9 cellular contexts compared by ENCODE assay signal in the genomic region with DNA sequence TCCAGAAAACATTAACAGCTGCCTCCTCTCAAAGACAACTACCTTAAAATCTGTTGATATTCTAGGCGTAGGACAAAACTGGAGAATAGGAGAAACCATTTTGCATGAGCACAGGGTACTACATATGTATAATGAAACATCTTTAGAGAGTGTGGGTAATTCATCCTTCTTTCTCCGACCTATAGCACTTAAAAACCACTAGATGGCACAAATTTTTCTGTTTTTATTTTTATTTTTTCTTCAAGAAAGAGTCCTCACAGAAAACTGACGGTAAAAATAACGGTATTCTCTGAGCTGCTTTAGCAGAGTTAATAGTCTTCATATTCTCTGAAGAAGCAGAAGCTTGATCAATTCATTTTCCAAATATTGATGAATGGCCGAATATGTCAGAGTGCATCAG. TPM values are rescaled to one million over a fixed set of nuclear protein-coding genes. Genes with fewer than 3 reads are reported as not detected.
DNase-seq lines count a peak whose midpoint lies in the region; ATAC-seq and TF ChIP-seq lines count a peak whose summit lies in the region.
"Had no signal": no experiment of that assay in that cellular context is flagged by ENCODE, and none has a peak within 500 bp of the region (broad histone marks: within the 10 kb centered on the region; RNA-seq: fewer than 3 reads in every experiment).

No MANE protein-coding gene starts in this region.

- no peaks in the 10 kb centered on the region for H3K79me1 ChIP-seq in neuronal stem cell (ENCODE audit: low read depth, low read length)

- intact Hi-C loops in natural killer cell (cut with micrococcal nuclease) = no loop called here

- H3K36me3 Mint-ChIP-seq in natural killer cell = no peaks in the 10 kb centered on the region
- no peaks in the 10 kb centered on the region for H3K36me3 Mint-ChIP-seq in natural killer cell treated with Interleukin-12 subunit alpha and Interleukin-12 subunit beta and Interleukin-15 and Interleukin-18, amount 100 ng/mL, for 72 hours
- no peaks in the 10 kb centered on the region for H3K36me3 Mint-ChIP-seq in chondrocyte (ENCODE audit: low read depth)

- no peak overlapping the region for H2BK12ac ChIP-seq in neuronal stem cell (ENCODE audit: low read length)

- H3K23ac ChIP-seq in neuronal stem cell (ENCODE audit: low read depth, low read length, poor library complexity) = no peak overlapping the region

- H4K8ac ChIP-seq in neuronal stem cell (ENCODE audit: low read depth, low read length) = no peak overlapping the region

- H3K27me3 Mint-ChIP-seq in natural killer cell (ENCODE audit: low read depth in 2 of 2) (peaks cover 11 to 14% of the 10 kb centered on the region in 2 donors), chondrocyte (ENCODE audit: low read depth) (peaks cover 34% of the 10 kb centered on the region)
- peaks cover 16 to 33% of the 10 kb centered on the region in 2 donors for H3K27me3 Mint-ChIP-seq in natural killer cell treated with Interleukin-12 subunit alpha and Interleukin-12 subunit beta and Interleukin-15 and Interleukin-18, amount 100 ng/mL, for 72 hours

- DNase-seq in natural killer cell (no peak), Kasumi-1 (lab: John Stamatoyannopoulos, UW) (peak; percentile 42 to 74), chondrocyte (ENCODE audit: low spot score) (no peak), GM19240 (ENCODE audit: insufficient read length, low spot score) (no peak), GF-D8 (lab: John Stamatoyannopoulos, UW) (no peak), neuronal stem cell (ENCODE audit: low spot score) (no peak), NOMO-1 treated with dmso at 0.1 percent for 144 hours (lab: John Stamatoyannopoulos, UW; ENCODE audit: unreplicated experiment) (no peak)
- DNase-seq in natural killer cell treated with Interleukin-12 subunit alpha and Interleukin-12 subunit beta and Interleukin-15 and Interleukin-18, amount 100 ng/mL, for 72 hours (ENCODE audit: low spot score) = no peak
- DNase-seq: cortex of kidney had no signal

- ATAC-seq in natural killer cell = no peak
- no peak for ATAC-seq in natural killer cell treated with Interleukin-12 subunit alpha and Interleukin-12 subunit beta and Interleukin-15 and Interleukin-18, amount 100 ng/mL, for 72 hours

- peaks cover 0 to 1% of the 10 kb centered on the region in 2 donors for H3K4me1 ChIP-seq in neuronal stem cell (ENCODE audit: control insufficient read depth in 2 of 2, insufficient read depth in 1 of 2, low read depth in 1 of 2, low read length in 2 of 2)

- H3K27ac ChIP-seq in neuronal stem cell (replicated peaks; ENCODE audit: low read length) = no peak overlapping the region

- H3K27ac Mint-ChIP-seq in natural killer cell (no peak overlapping the region), chondrocyte (ENCODE audit: unreplicated experiment) (no peak overlapping the region)
- no peak overlapping the region for H3K27ac Mint-ChIP-seq in natural killer cell treated with Interleukin-12 subunit alpha and Interleukin-12 subunit beta and Interleukin-15 and Interleukin-18, amount 100 ng/mL, for 72 hours

- WGBS in neuronal stem cell (ENCODE audit: extremely low coverage in 2 of 2, insufficient read length in 2 of 2, insufficient replicate concordance in 1 of 2), 2 donors = no CpG with 5 or more reads among the region's 5 CpGs

- no peak overlapping the region for H2BK5ac ChIP-seq in neuronal stem cell (ENCODE audit: low read length)

- H2BK120ac ChIP-seq in neuronal stem cell (ENCODE audit: low read depth, low read length) = no peak overlapping the region

- H2AK5ac ChIP-seq in neuronal stem cell (ENCODE audit: low read depth, low read length) = no peak overlapping the region

- no peak overlapping the region for H3K4ac ChIP-seq in neuronal stem cell (ENCODE audit: low read length)

- H3K36me3 ChIP-seq in neuronal stem cell (replicated peaks in 1 of 2; ENCODE audit: control insufficient read depth in 2 of 2, insufficient read depth in 2 of 2, low read length in 2 of 2) = no peaks in the 10 kb centered on the region

- H2AFZ ChIP-seq in neuronal stem cell (ENCODE audit: low read length) = no peak overlapping the region

- H3K9me3 ChIP-seq in neuronal stem cell (replicated peaks in 1 of 2; ENCODE audit: control insufficient read depth in 2 of 2, insufficient read depth in 1 of 2, low read depth in 1 of 2, low read length in 2 of 2) = no peaks in the 10 kb centered on the region

- no peak overlapping the region for H3K4me2 ChIP-seq in neuronal stem cell (ENCODE audit: insufficient read depth, low read length, poor library complexity, severe bottlenecking)

- H3K4me3 ChIP-seq in neuronal stem cell (ENCODE audit: low read length in 2 of 2) = no peak overlapping the region

- TF ChIP-seq CTCF in natural killer cell (IDR thresholded peaks at IDR 0.05) (peak; percentile 16), chondrocyte (IDR thresholded peaks at IDR 0.05) (peak; percentile 79)

- H2BK15ac ChIP-seq in neuronal stem cell (ENCODE audit: low read length) = no peak overlapping the region

- no peak overlapping the region for H3K9ac ChIP-seq in neuronal stem cell (ENCODE audit: low read depth, low read length, poor library complexity)

- H3K4me3 Mint-ChIP-seq in natural killer cell (no peak overlapping the region), chondrocyte (ENCODE audit: unreplicated experiment) (no peak overlapping the region)
- no peak overlapping the region for H3K4me3 Mint-ChIP-seq in natural killer cell treated with Interleukin-12 subunit alpha and Interleukin-12 subunit beta and Interleukin-15 and Interleukin-18, amount 100 ng/mL, for 72 hours

- H3K9me3 Mint-ChIP-seq in natural killer cell = no peaks in the 10 kb centered on the region
- H3K9me3 Mint-ChIP-seq in natural killer cell treated with Interleukin-12 subunit alpha and Interleukin-12 subunit beta and Interleukin-15 and Interleukin-18, amount 100 ng/mL, for 72 hours = no peaks in the 10 kb centered on the region
- no peaks in the 10 kb centered on the region for H3K9me3 Mint-ChIP-seq in chondrocyte (ENCODE audit: low read depth)

- H3K4me1 Mint-ChIP-seq in natural killer cell = peaks cover 0 to 5% of the 10 kb centered on the region in 2 donors
- no peaks in the 10 kb centered on the region for H3K4me1 Mint-ChIP-seq in natural killer cell treated with Interleukin-12 subunit alpha and Interleukin-12 subunit beta and Interleukin-15 and Interleukin-18, amount 100 ng/mL, for 72 hours (ENCODE audit: low read depth in 2 of 2)
- no peaks in the 10 kb centered on the region for H3K4me1 Mint-ChIP-seq in chondrocyte (ENCODE audit: low read depth)

- no peak overlapping the region for H3K18ac ChIP-seq in neuronal stem cell (ENCODE audit: low read length)

- no peak overlapping the region for H4K91ac ChIP-seq in neuronal stem cell (ENCODE audit: low read depth, low read length, poor library complexity)

- H3K27me3 ChIP-seq in neuronal stem cell (ENCODE audit: control insufficient read depth in 3 of 3, insufficient read depth in 3 of 3, low read depth in 1 of 3, low read length in 3 of 3) = no peaks in the 10 kb centered on the region

- H3K14ac ChIP-seq in neuronal stem cell (ENCODE audit: low read length) = no peak overlapping the region

RNA-seq across cellular contexts. Expression of a gene that starts 14.6 kb away (rescaled TPM):
- not detected for total RNA-seq in natural killer cell
- total RNA-seq in natural killer cell treated with Interleukin-12 subunit alpha and Interleukin-12 subunit beta and Interleukin-15 and Interleukin-18, amount 100 ng/mL, for 72 hours = not detected
- total RNA-seq in chondrocyte = not detected in 3 replicates
- polyA plus RNA-seq in neuronal stem cell (2013, experiment 1 of 2) = not detected
- not detected for polyA plus RNA-seq in neuronal stem cell (2013, experiment 2 of 2)

Comparison
In these comparisons a context has a peak if more than half of its experiments do, and no peak if none do; other contexts are left out.
1. DNase-seq: peak in Kasumi-1 (2 of 2); none in natural killer cell (single experiment), natural killer cell treated with Interleukin-12 subunit alpha and Interleukin-12 subunit beta and Interleukin-15 and Interleukin-18, amount 100 ng/mL, for 72 hours (single experiment), chondrocyte (single experiment), GM19240 (single experiment), GF-D8 (single experiment), neuronal stem cell (single experiment) and NOMO-1 treated with dmso at 0.1 percent for 144 hours (single experiment).